ENCODE assay signal across 1 cellular context in genomic region chr15:52340093-52340492, GRCh38.
TF ChIP-seq lines count a peak whose summit lies in the region.

No MANE protein-coding gene starts in this region.

TF ChIP-seq in A549, 52 proteins besides CTCF, POLR2A, EP300 and RAD21 (continued from another document):
- TF ChIP-seq EHMT2 (IDR thresholded peaks at IDR 0.05; ENCODE audit: low read depth) (no peak), HDAC2 (IDR thresholded peaks at IDR 0.05) (no peak), HOXB13 (CRISPR knock-in tag; IDR thresholded peaks at IDR 0.05; ENCODE audit: low read depth) (no peak), MAFK (IDR thresholded peaks at IDR 0.05; ENCODE audit: partially characterized antibody) (no peak)
